24 cellular contexts compared by ENCODE assay signal in genomic region chr17:7940034-7940433, GRCh38.
"Had no signal": no experiment of that assay in that cellular context is flagged by ENCODE, and none has a peak within 500 bp of the region (broad histone marks: within the 10 kb centered on the region; RNA-seq: fewer than 3 reads in every experiment).

No MANE protein-coding gene starts in this region.

- H3K4me2 ChIP-seq: PC-9 had no signal

- H3K4me1 ChIP-seq: Peyer's patch, SJSA1 had no signal

- DNase-seq: IMR-90, Karpas-422, KG1, MM.1S, NCI-H1092 treated with DMSO at 0.1 percent for 48 hours, NCI-H1436, NCI-H187, NCI-H2029, NCI-H2081 treated with DMSO at 0.1 percent for 48 hours, NCI-H2171, NCI-H226, NCI-H446, NCI-H510A, NCI-H524 treated with DMSO at 0.1 percent for 48 hours, NCI-H69, NCI-H774, OCI-M1, PC-9, Peyer's patch, SIG-M5 had no signal

- H3K27ac ChIP-seq: PC-9, Peyer's patch, SJSA1, SK-N-MC had no signal

- H3K9me3 ChIP-seq: Peyer's patch, SJSA1 had no signal

- H2AFZ ChIP-seq: PC-9 had no signal

- ATAC-seq: HepG2, Right ventricle myocardium inferior had no signal

- H3K4me3 ChIP-seq: PC-9, Peyer's patch, SJSA1, SK-N-MC had no signal

- H3K27me3 ChIP-seq: Peyer's patch, SJSA1 had no signal
